Comparison of ENCODE assay signal across 1 cellular context in genomic region chr4:92381640-92382039, GRCh38.
TF ChIP-seq lines count a peak whose summit lies in the region.

No MANE protein-coding gene starts in this region.

TF ChIP-seq in WTC11, 78 proteins besides CTCF, POLR2A, EP300 and RAD21 (continued from another document):
- TF ChIP-seq AR (CRISPR knock-in tag; IDR thresholded peaks at IDR 0.05) (no peak), GRHL2 (CRISPR knock-in tag; IDR thresholded peaks at IDR 0.05; ENCODE audit: insufficient replicate concordance, severe bottlenecking) (no peak), ZNF219 (CRISPR knock-in tag; IDR thresholded peaks at IDR 0.05; ENCODE audit: borderline replicate concordance) (no peak), FOXK1 (CRISPR knock-in tag; IDR thresholded peaks at IDR 0.05) (no peak), NFATC4 (CRISPR knock-in tag; IDR thresholded peaks at IDR 0.05) (no peak), ZNF281 (CRISPR knock-in tag; IDR thresholded peaks at IDR 0.05) (no peak), USF2 (CRISPR knock-in tag; IDR thresholded peaks at IDR 0.05) (no peak), MYBL2 (CRISPR knock-in tag; IDR thresholded peaks at IDR 0.05) (no peak), RELA (CRISPR knock-in tag; IDR thresholded peaks at IDR 0.05; ENCODE audit: borderline replicate concordance) (no peak), ZNF671 (CRISPR knock-in tag; IDR thresholded peaks at IDR 0.05) (no peak), HMGA2 (CRISPR knock-in tag; IDR thresholded peaks at IDR 0.05) (no peak), RORB (CRISPR knock-in tag; IDR thresholded peaks at IDR 0.05) (no peak), PRDM15 (CRISPR knock-in tag; IDR thresholded peaks at IDR 0.05) (no peak), CBFB (CRISPR knock-in tag; IDR thresholded peaks at IDR 0.05; ENCODE audit: low read depth) (no peak), STAT6 (CRISPR knock-in tag; conservative IDR thresholded peaks at IDR 0.05; ENCODE audit: low read depth) (no peak)
